Comparison of ENCODE assay signal across 8 cellular contexts in genomic region chr4:141220655-141221605, GRCh38. TPM values are rescaled to one million over a fixed set of nuclear protein-coding genes. Genes with fewer than 3 reads are reported as not detected.
DNase-seq lines count a peak whose midpoint lies in the region; TF ChIP-seq lines count a peak whose summit lies in the region.

TSS of gene ZNF330 (plus strand) at chr4:141220895. CDS start at chr4:141222372, 1,477 bp downstream.

- in situ Hi-C loops in SK-MEL-5 (cut with HindIII; ENCODE audit: low pct_unique_long_range_greater_than_20kb, low sequenced_read_pairs), result no loop called here

- DNase-seq in GDM1 (lab: John Stamatoyannopoulos, UW) (peak; percentile 79), GOT3 (lab: John Stamatoyannopoulos, UW) (peak; percentile 32), SK-MEL-5 (ENCODE audit: low read depth, low spot score) (peak; percentile 89), foreskin melanocyte (peak; percentile 87)
- DNase-seq in activated naive CD4-positive, alpha-beta T cell treated with Interleukin-2 at 50 U/mL for 16 hours, result peak; percentile 89

- peak within 1 kb of the TSS; percentile 92 to 100 (median 99) for H3K9ac ChIP-seq in subcutaneous abdominal adipose tissue (ENCODE audit: low read length in 5 of 5)

- H3K4me3 ChIP-seq in neuron (ENCODE audit: low read length), result peak within 1 kb of the TSS; percentile 87
- H3K4me3 ChIP-seq in subcutaneous abdominal adipose tissue (ENCODE audit: low read depth in 1 of 5, low read length in 5 of 5), result peak within 1 kb of the TSS; percentile 83 to 95 (median 92)

- peak within 1 kb of the TSS; percentile 100 for H3K27ac ChIP-seq in subcutaneous abdominal adipose tissue (ENCODE audit: low read depth, low read length)

- H3K9me3 ChIP-seq in neuron (ENCODE audit: low read length) (no peaks in the 10 kb centered on the region), subcutaneous abdominal adipose tissue (ENCODE audit: control insufficient read depth in 5 of 5, low read length in 5 of 5) (no peaks in the 10 kb centered on the region)

- H3K27me3 ChIP-seq in neuron (ENCODE audit: insufficient read depth, low read length) (no peaks in the 10 kb centered on the region), subcutaneous abdominal adipose tissue (ENCODE audit: control insufficient read depth in 5 of 5, insufficient read depth in 4 of 5, low read length in 5 of 5) (no peaks in the 10 kb centered on the region)

- H2AFZ ChIP-seq in neuron (ENCODE audit: low read depth, low read length), result peak within 1 kb of the TSS; percentile 86

- peaks cover 14% of the 10 kb centered on the region for H3K4me1 ChIP-seq in neuron (ENCODE audit: insufficient read depth, low read length)
- peaks cover 0 to 37% (median 22%) of the 10 kb centered on the region in 5 donors for H3K4me1 ChIP-seq in subcutaneous abdominal adipose tissue (ENCODE audit: control insufficient read depth in 5 of 5, insufficient read depth in 5 of 5, low read length in 5 of 5)

- peak; percentile 29; the same call in 1 of the 2 replicates for TF ChIP-seq CTCF in LNCAP (IDR thresholded peaks at IDR 0.05)

- H3K36me3 ChIP-seq in neuron (ENCODE audit: insufficient read depth, low read length) (peaks cover 22% of the 10 kb centered on the region), subcutaneous abdominal adipose tissue (ENCODE audit: control insufficient read depth in 5 of 5, insufficient read depth in 5 of 5, low read length in 5 of 5) (peaks cover 6 to 22% (median 16%) of the 10 kb centered on the region in 5 donors)

RNA-seq across cellular contexts. Expression of gene ZNF330, which starts in this region (rescaled TPM):
- total RNA-seq in SK-MEL-5 (2014; rRNA removed; shearing (Covaris generic)), result 46.9 and 54.1 TPM in 2 replicates
- polyA plus RNA-seq in SK-MEL-5 (2015; cell fraction: cytosol; rRNA removed), result 31.6 and 34.9 TPM in 2 replicates
- polyA plus RNA-seq in SK-MEL-5 (2015; cell fraction: nucleus; rRNA removed), result 105 and 127 TPM in 2 replicates

Comparison
In these comparisons a context has a peak if more than half of its experiments do, and no peak if none do; other contexts are left out.
1. Peak in every context shown above with its lines: DNase-seq, H3K4me3 ChIP-seq and H3K27ac ChIP-seq.
2. DNase-seq: peak in every context shown above with its lines; median percentile 89 in SK-MEL-5; 89 in activated naive CD4-positive, alpha-beta T cell treated with Interleukin-2 at 50 U/mL for 16 hours; 87 in foreskin melanocyte; 79 in GDM1; 32 in GOT3.